ENCODE assay signal across 12 cellular contexts in genomic region chr7:18978108-18978495, GRCh38.
DNase-seq lines count a peak whose midpoint lies in the region; ATAC-seq and TF ChIP-seq lines count a peak whose summit lies in the region.
"Had no signal": no experiment of that assay in that cellular context is flagged by ENCODE, and none has a peak within 500 bp of the region (broad histone marks: within the 10 kb centered on the region; RNA-seq: fewer than 3 reads in every experiment).

No MANE protein-coding gene starts in this region.

- DNase-seq in GM04503 (ENCODE audit: low read depth), result peak; percentile 88
- no peak for DNase-seq in SK-N-MC (ENCODE audit: low read depth, low spot score)
- peak; percentile 96 for DNase-seq in fibroblast of the aortic adventitia (ENCODE audit: low read depth)
- DNase-seq in retinal pigment epithelial cell (ENCODE audit: low read depth), result peak; percentile 44
- no peak for DNase-seq in stimulated activated CD4-positive, alpha-beta T cell treated with anti-CD3 and anti-CD28 coated beads, Interleukin-15, amount 100 ng/mL, for 24 hours
- no peak for DNase-seq in ecto neural progenitor cell (ENCODE audit: low spot score)
- DNase-seq in NCI-H748 treated with DMSO at 0.1 percent for 48 hours (lab: John Stamatoyannopoulos, UW), result no peak
- DNase-seq: activated CD4-positive, alpha-beta T cell treated with anti-CD3 and anti-CD28 coated beads, Interleukin-2, amount 50 U/mL, for 1 hour; amygdala; spleen; stimulated activated naive CD8-positive, alpha-beta T cell treated with anti-CD3 and anti-CD28 coated beads, Interleukin-15, Interleukin-2, amounts not matched to agents 100 U/mL and 50 U/mL, for 24 hours had no signal

- H3K27ac ChIP-seq in SK-N-MC, result peak overlapping the region; percentile 95
- H3K27ac ChIP-seq: spleen had no signal

- H3K4me3 ChIP-seq in SK-N-MC, result peak overlapping the region; percentile 60
- no peak overlapping the region for H3K4me3 ChIP-seq in fibroblast of the aortic adventitia (ENCODE audit: low read depth, low read length)
- H3K4me3 ChIP-seq in retinal pigment epithelial cell (ENCODE audit: low read length), result no peak overlapping the region
- H3K4me3 ChIP-seq: spleen had no signal

- peaks cover 5% of the 10 kb centered on the region for H3K36me3 ChIP-seq in SK-N-MC (ENCODE audit: insufficient read depth, low read length)

- TF ChIP-seq CTCF in fibroblast of the aortic adventitia (IDR thresholded peaks at IDR 0.05; ENCODE audit: insufficient read depth, low read length) (no peak), retinal pigment epithelial cell (conservative IDR thresholded peaks at IDR 0.05; ENCODE audit: low read depth, low read length) (no peak)

- peaks cover 4% of the 10 kb centered on the region; the same call in 1 of the 2 replicates for H3K9me3 ChIP-seq in SK-N-MC (ENCODE audit: low read depth, low read length)

- peak overlapping the region; percentile 21 for H3K9ac ChIP-seq in SK-N-MC (ENCODE audit: insufficient read length)

- no peak for ATAC-seq in GM19023 (IDR thresholded peaks at IDR 0.05; ENCODE audit: unreplicated experiment)
- ATAC-seq: stimulated activated naive CD8-positive, alpha-beta T cell treated with anti-CD3 and anti-CD28 coated beads, Interleukin-15, Interleukin-2, amounts not matched to agents 100 U/mL and 50 U/mL, for 24 hours had no signal

Comparison
In these comparisons a context has a peak if more than half of its experiments do, and no peak if none do; other contexts are left out.
1. DNase-seq: peak in GM04503 (single experiment), fibroblast of the aortic adventitia (single experiment) and retinal pigment epithelial cell (single experiment); none in SK-N-MC (single experiment), stimulated activated CD4-positive, alpha-beta T cell treated with anti-CD3 and anti-CD28 coated beads, Interleukin-15, amount 100 ng/mL, for 24 hours (single experiment), ecto neural progenitor cell (single experiment) and NCI-H748 treated with DMSO at 0.1 percent for 48 hours (single experiment).